Comparison of ENCODE assay signal across 23 cellular contexts in genomic region chr18:10166164-10166807, GRCh38.
"Had no signal": no experiment of that assay in that cellular context is flagged by ENCODE, and none has a peak within 500 bp of the region (broad histone marks: within the 10 kb centered on the region; RNA-seq: fewer than 3 reads in every experiment).

No MANE protein-coding gene starts in this region.

- H3K4me1 Mint-ChIP-seq: memory B cell; stimulated activated effector memory CD8-positive, alpha-beta T cell treated with anti-CD3 and anti-CD28 coated beads, Interleukin-12 subunit alpha, Interleukin-12 subunit beta, amount 100 ng/mL, for 72 hours had no signal

- H3K36me3 Mint-ChIP-seq: memory B cell; naive thymus-derived CD8-positive, alpha-beta T cell; stimulated activated effector memory CD8-positive, alpha-beta T cell treated with anti-CD3 and anti-CD28 coated beads, Interleukin-12 subunit alpha, Interleukin-12 subunit beta, amount 100 ng/mL, for 72 hours had no signal

- DNase-seq: heart left ventricle; hypothalamus; islet precursor cell; left ventricle myocardium inferior; naive thymus-derived CD8-positive, alpha-beta T cell; pancreas; posterior cingulate gyrus; retina; right cardiac atrium; stimulated activated CD4-positive, alpha-beta T cell treated with anti-CD3 and anti-CD28 coated beads, Interleukin-4, amount 100 ng/mL, for 24 hours; stimulated activated naive CD4-positive, alpha-beta T cell; stomach; testis; thyroid gland; transverse colon; upper lobe of left lung had no signal

- H3K36me3 ChIP-seq: heart left ventricle, left ventricle myocardium inferior, pancreas, prostate gland, stomach, thyroid gland, transverse colon, upper lobe of left lung had no signal

- H3K9me3 Mint-ChIP-seq: memory B cell; naive thymus-derived CD8-positive, alpha-beta T cell; nephron; neural crest cell; stimulated activated effector memory CD8-positive, alpha-beta T cell treated with anti-CD3 and anti-CD28 coated beads, Interleukin-12 subunit alpha, Interleukin-12 subunit beta, amount 100 ng/mL, for 72 hours had no signal

- H3K4me1 ChIP-seq: pancreas, prostate gland, testis, transverse colon, upper lobe of left lung had no signal

- H3K4me3 Mint-ChIP-seq: memory B cell; naive thymus-derived CD8-positive, alpha-beta T cell; neural crest cell; stimulated activated effector memory CD8-positive, alpha-beta T cell treated with anti-CD3 and anti-CD28 coated beads, Interleukin-12 subunit alpha, Interleukin-12 subunit beta, amount 100 ng/mL, for 72 hours had no signal

- H3K27me3 ChIP-seq: heart left ventricle, pancreas, stomach, testis, thyroid gland, transverse colon, upper lobe of left lung had no signal

- H3K27ac Mint-ChIP-seq: memory B cell; naive thymus-derived CD8-positive, alpha-beta T cell; stimulated activated effector memory CD8-positive, alpha-beta T cell treated with anti-CD3 and anti-CD28 coated beads, Interleukin-12 subunit alpha, Interleukin-12 subunit beta, amount 100 ng/mL, for 72 hours had no signal

- H3K27ac ChIP-seq: pancreas, prostate gland, skin epidermis, stomach, testis, thyroid gland, transverse colon, upper lobe of left lung had no signal

- H3K9me3 ChIP-seq: heart left ventricle, left ventricle myocardium inferior, pancreas, prostate gland, stomach, testis, thyroid gland, transverse colon, upper lobe of left lung had no signal

- H3K27me3 Mint-ChIP-seq: memory B cell; naive thymus-derived CD8-positive, alpha-beta T cell had no signal

- ATAC-seq: naive thymus-derived CD8-positive, alpha-beta T cell; pancreas; right cardiac atrium; sciatic nerve; stimulated activated effector memory CD8-positive, alpha-beta T cell treated with anti-CD3 and anti-CD28 coated beads, Interleukin-12 subunit alpha, Interleukin-12 subunit beta, amount 100 ng/mL, for 72 hours had no signal

- H3K4me3 ChIP-seq: heart left ventricle, left ventricle myocardium inferior, pancreas, prostate gland, skin epidermis, stomach, testis, thyroid gland, transverse colon, upper lobe of left lung had no signal
